ENCODE assay signal across 14 cellular contexts in the genomic region with DNA sequence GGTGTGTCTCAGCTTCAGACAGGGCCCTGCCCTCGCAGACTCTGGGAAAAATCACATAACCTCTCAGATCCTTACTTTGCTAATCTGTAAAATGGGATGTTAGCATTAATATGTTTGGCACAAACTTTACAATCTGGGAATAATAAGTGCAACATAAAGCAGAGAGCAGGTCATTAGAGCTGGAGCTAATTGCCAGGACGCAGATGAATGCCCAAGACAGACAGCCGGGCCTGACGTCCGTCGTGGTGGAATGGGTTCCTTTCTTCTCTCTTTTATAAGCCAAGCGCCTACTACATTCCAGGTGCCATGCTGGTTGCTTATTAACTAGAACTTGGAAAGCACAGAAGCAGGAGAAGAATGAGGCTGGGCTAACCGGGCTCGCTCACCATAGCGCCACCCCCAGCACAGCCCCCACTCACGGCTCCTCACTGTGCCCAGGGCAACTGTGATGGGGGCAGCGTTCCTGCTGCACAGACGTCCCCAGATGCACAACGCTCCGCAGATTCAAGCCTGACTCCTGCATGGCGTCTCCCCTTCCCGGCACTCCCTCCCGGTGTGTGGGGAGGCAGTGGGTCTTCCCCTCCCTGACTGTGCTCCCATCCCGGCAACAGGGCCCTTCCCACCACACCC. TPM values are rescaled to one million over a fixed set of nuclear protein-coding genes. Genes with fewer than 3 reads are reported as not detected.
DNase-seq lines count a peak whose midpoint lies in the region; ATAC-seq and TF ChIP-seq lines count a peak whose summit lies in the region.
"Had no signal": no experiment of that assay in that cellular context is flagged by ENCODE, and none has a peak within 500 bp of the region (broad histone marks: within the 10 kb centered on the region; RNA-seq: fewer than 3 reads in every experiment).

No MANE protein-coding gene starts in this region.

- DNase-seq in HK-2 (ENCODE audit: unreplicated experiment) (peak; percentile 48), lung (ENCODE audit: low spot score) (peak; percentile 39), transverse colon (no peak), smooth muscle cell (lab: John Stamatoyannopoulos, UW; ENCODE audit: unreplicated experiment) (no peak)
- DNase-seq: activated CD8-positive, alpha-beta T cell treated with anti-CD3 and anti-CD28 coated beads, Interleukin-2, amount 10 ng/mL, durations not matched to agents 7 days and 5 days; central memory CD4-positive, alpha-beta T cell; DMS79; effector memory CD8-positive, alpha-beta T cell; NCI-H2107; NCI-H69; stimulated activated CD4-positive, alpha-beta T cell treated with anti-CD3 and anti-CD28 coated beads, Interleukin-2, amount 100 ng/mL, for 48 hours had no signal

- H3K36me3 ChIP-seq in duodenal mucosa (ENCODE audit: control insufficient read depth in 1 of 2, insufficient read depth in 2 of 2, low read length in 2 of 2) (no peaks in the 10 kb centered on the region), lung (ENCODE audit: control insufficient read depth in 2 of 2, insufficient read depth in 2 of 2, low read length in 2 of 2) (no peaks in the 10 kb centered on the region), transverse colon (no peaks in the 10 kb centered on the region), smooth muscle cell (ENCODE audit: low read depth) (no peaks in the 10 kb centered on the region)

- H2AFZ ChIP-seq in smooth muscle cell (ENCODE audit: low read depth), result no peak overlapping the region

- peaks cover 0 to 4% of the 10 kb centered on the region in 2 donors for H3K9me3 ChIP-seq in duodenal mucosa (ENCODE audit: control insufficient read depth in 1 of 2, low read length in 2 of 2)
- H3K9me3 ChIP-seq in lung (ENCODE audit: control insufficient read depth in 2 of 2, insufficient read depth in 1 of 2, low read length in 1 of 2), result peaks cover 0 to 6% of the 10 kb centered on the region in 2 donors
- H3K9me3 ChIP-seq in transverse colon, result peaks cover 0 to 4% of the 10 kb centered on the region in 2 donors
- peaks cover 6% of the 10 kb centered on the region for H3K9me3 ChIP-seq in smooth muscle cell (replicated peaks; ENCODE audit: low read depth)

- peaks cover 33 to 43% of the 10 kb centered on the region in 2 donors for H3K4me1 ChIP-seq in duodenal mucosa (ENCODE audit: control insufficient read depth in 1 of 2, insufficient read depth in 2 of 2, low read length in 2 of 2)
- H3K4me1 ChIP-seq in lung (ENCODE audit: control insufficient read depth in 2 of 2, insufficient read depth in 2 of 2, low read length in 2 of 2), result peaks cover 3 to 8% of the 10 kb centered on the region in 2 donors
- H3K4me1 ChIP-seq in transverse colon, result peaks cover 14 to 37% (median 29%) of the 10 kb centered on the region in 4 donors
- peaks cover 20% of the 10 kb centered on the region for H3K4me1 ChIP-seq in smooth muscle cell (ENCODE audit: low read depth)

- ATAC-seq in lung (ENCODE audit: insufficient read depth, low FRiP score), result no peak
- ATAC-seq in GM18873 (IDR thresholded peaks at IDR 0.05; ENCODE audit: low FRiP score, unreplicated experiment), result no peak
- ATAC-seq in HG03039 (IDR thresholded peaks at IDR 0.05; ENCODE audit: unreplicated experiment), result no peak
- ATAC-seq: activated CD8-positive, alpha-beta T cell treated with anti-CD3 and anti-CD28 coated beads, Interleukin-2, amount 10 ng/mL, durations not matched to agents 7 days and 5 days; effector memory CD8-positive, alpha-beta T cell had no signal

- TF ChIP-seq POLR2A in transverse colon (IDR thresholded peaks at IDR 0.05), result no peak

- H3K79me2 ChIP-seq in smooth muscle cell (ENCODE audit: low read depth), result no peaks in the 10 kb centered on the region

- WGBS in lung, 2 donors, result 65 to 85% methylated on average over 19 of the region's 19 CpGs
- WGBS in transverse colon (ENCODE audit: low coverage in 1 of 2), 2 donors, result 40 to 57% methylated on average over 5 to 19 of the region's 19 CpGs
- 89% methylated on average over 19 of the region's 19 CpGs for WGBS in smooth muscle cell (ENCODE audit: low lambda C conversion rate)

- H3F3A ChIP-seq in smooth muscle cell (ENCODE audit: low read depth), result no peaks in the 10 kb centered on the region

- H3K4me3 ChIP-seq in duodenal mucosa (ENCODE audit: low read depth in 1 of 2, low read length in 2 of 2) (peak overlapping the region; percentile 46 to 54), lung (no peak overlapping the region), transverse colon (peak overlapping the region in 1 of 4 donors; percentile 33), smooth muscle cell (no peak overlapping the region)

- no peak overlapping the region for H3K9ac ChIP-seq in duodenal mucosa (ENCODE audit: low read depth in 1 of 2, low read length in 2 of 2)
- no peak overlapping the region for H3K9ac ChIP-seq in smooth muscle cell (ENCODE audit: low read depth)

- intact Hi-C loops in transverse colon (cut with DNase I; ENCODE audit: low total_unique reads), result no loop called here

- H3K27me3 ChIP-seq in duodenal mucosa (ENCODE audit: control insufficient read depth in 1 of 2, insufficient read depth in 2 of 2, low read length in 2 of 2) (no peaks in the 10 kb centered on the region), lung (ENCODE audit: control insufficient read depth, insufficient read depth) (no peaks in the 10 kb centered on the region), transverse colon (no peaks in the 10 kb centered on the region), smooth muscle cell (ENCODE audit: low read depth) (no peaks in the 10 kb centered on the region)

- H3K27ac ChIP-seq in duodenal mucosa (ENCODE audit: low read depth, low read length) (no peak overlapping the region), lung (ENCODE audit: low read depth in 1 of 2, low read length in 1 of 2) (peak overlapping the region in 1 of 2 donors; percentile 90), transverse colon (peak overlapping the region in 3 of 4 donors; percentile 26 to 59 (median 31)), smooth muscle cell (ENCODE audit: low read depth) (no peak overlapping the region)

- H3K4me2 ChIP-seq in smooth muscle cell, result no peak overlapping the region

- H4K20me1 ChIP-seq in smooth muscle cell (ENCODE audit: low read depth), result no peaks in the 10 kb centered on the region

- in situ Hi-C loops in transverse colon (cut with MboI; ENCODE audit: low pct_ligation_motif_present in 1 of 4, low pct_unique_long_range_greater_than_20kb in 1 of 4, low sequenced_read_pairs in 3 of 4), result no loop called here

- no peak for TF ChIP-seq EP300 in transverse colon (IDR thresholded peaks at IDR 0.05; ENCODE audit: low read depth)

- TF ChIP-seq CTCF in lung (IDR thresholded peaks at IDR 0.05; ENCODE audit: control extremely low read depth, extremely low read depth) (no peak), transverse colon (IDR thresholded peaks at IDR 0.05) (no peak), smooth muscle cell (IDR thresholded peaks at IDR 0.05; ENCODE audit: borderline replicate concordance, insufficient read depth, poor library complexity, severe bottlenecking) (no peak)

RNA-seq across cellular contexts. Expression of a gene that starts 43.9 kb away (rescaled TPM):
- total RNA-seq in lung (10 to 100 TPM; 39.2 to 42.3 TPM), transverse colon (10 to 100 TPM; 33.7 to 90.0 (median 38.5) TPM), smooth muscle cell (15.8 and 17.3 TPM in 2 replicates)
- polyA plus RNA-seq in lung (10 to 100 TPM; 24.1 to 28.7 TPM), smooth muscle cell (20.5 and 33.7 TPM in 2 replicates)

Comparison
In these comparisons a context has a peak if more than half of its experiments do, and no peak if none do; other contexts are left out.
1. DNase-seq: peak in HK-2 (single experiment) and lung (single experiment); none in transverse colon (single experiment) and smooth muscle cell (single experiment).
2. H3K27ac ChIP-seq: peak in transverse colon (3 of 4); none in duodenal mucosa (single experiment) and smooth muscle cell (single experiment).
3. H3K4me3 ChIP-seq: peak in duodenal mucosa (2 of 2); none in lung (single experiment) and smooth muscle cell (single experiment).